7 cellular contexts compared by ENCODE assay signal in genomic region chr4:143381171-143382118, GRCh38. TPM values are rescaled to one million over a fixed set of nuclear protein-coding genes. Genes with fewer than 3 reads are reported as not detected.
A peak's percentile ranks its signal among the peaks of the same experiment; 100 is the strongest.
DNase-seq lines count a peak whose midpoint lies in the region; ATAC-seq, FAIRE-seq and TF ChIP-seq lines count a peak whose summit lies in the region.

No MANE protein-coding gene starts in this region.

- no TSS peak for BruUV-seq in K562 (replicated peaks; lab: Mats Ljungman, UMichigan)

- CTCF ChIA-PET in K562 (lab: Yijun Ruan, JAX; ENCODE audit: low intra/inter-chr PET ratio), result no interaction called here

- intact Hi-C loops in K562 (cut with micrococcal nuclease) (no loop called here), left colon (cut with DNase I, micrococcal nuclease) (no loop called here)

- in situ Hi-C loops in K562 (cut with MboI), result no loop called here

- POLR2A ChIA-PET in K562 (lab: Yijun Ruan, JAX), result interaction anchor here (0.6 kb wide), 1 partner anchor 8 kb away, joined by 3 read pairs; no protein-coding TSS in a partner anchor

- FAIRE-seq in K562 (lab: Jason Lieb, UNC), result peak; percentile 68

- DNase-seq in K562 (ENCODE audit: extremely low read depth in 1 of 4, low spot score in 3 of 4) (peak in 2 of 4 experiments; percentile 23 to 61), left colon (peak; percentile 82 to 83), suprapubic skin (ENCODE audit: low spot score in 2 of 2) (peak in 1 of 2 donors; percentile 83), NOMO-1 treated with DMSO at 0.1 percent for 48 hours (lab: John Stamatoyannopoulos, UW; ENCODE audit: unreplicated experiment) (no peak), NCI-H226 (no peak)

- ATAC-seq in GM19395 (IDR thresholded peaks at IDR 0.05; ENCODE audit: unreplicated experiment) (peak; percentile 61), HG03342 (IDR thresholded peaks at IDR 0.05; ENCODE audit: unreplicated experiment) (peak; percentile 38), K562 (peak; percentile 81), left colon (peak; percentile 93)

- H3K36me3 ChIP-seq in K562 (ENCODE audit: control insufficient read depth, insufficient read depth, low read length) (no peaks in the 10 kb centered on the region), suprapubic skin (no peaks in the 10 kb centered on the region)

- no peak for TF ChIP-seq POLR2A in K562 (conservative IDR thresholded peaks at IDR 0.05)
- no peak for TF ChIP-seq POLR2A in suprapubic skin (IDR thresholded peaks at IDR 0.05)

- TF ChIP-seq CTCF in K562 (IDR thresholded peaks at IDR 0.05 in 2 of 3, conservative IDR thresholded peaks at IDR 0.05 in 1 of 3; ENCODE audit: insufficient read depth in 2 of 3, low read depth in 1 of 3, low read length in 3 of 3) (no peak), suprapubic skin (IDR thresholded peaks at IDR 0.05) (no peak)

- H3K27me3 ChIP-seq in K562 (ENCODE audit: control insufficient read depth in 2 of 2, insufficient read depth in 2 of 2, low read length in 2 of 2) (no peaks in the 10 kb centered on the region), suprapubic skin (no peaks in the 10 kb centered on the region)

- peaks cover 5 to 25% of the 10 kb centered on the region in 2 experiments; a peak in 4 of 5 replicates for H3K4me1 ChIP-seq in K562 (replicated peaks in 1 of 2; ENCODE audit: control insufficient read depth in 2 of 2, insufficient read depth in 2 of 2, low read length in 2 of 2)
- H3K4me1 ChIP-seq in suprapubic skin, result peaks cover 66% of the 10 kb centered on the region

- H3K9ac ChIP-seq in K562 (ENCODE audit: insufficient read depth in 1 of 2, low read depth in 2 of 2, low read length in 2 of 2), result peak overlapping the region in 1 of 2 experiments; percentile 29; a peak in 1 of 4 replicates

- H3K27ac ChIP-seq in K562 (ENCODE audit: extremely low read depth, low read depth, low read length) (peak overlapping the region; percentile 54; the same call in 2 of the 3 replicates), suprapubic skin (peak overlapping the region; percentile 66)

- peaks cover 73% of the 10 kb centered on the region for H3K79me2 ChIP-seq in K562 (ENCODE audit: control insufficient read depth, insufficient read depth, low read length)

- H3K4me2 ChIP-seq in K562 (ENCODE audit: insufficient read depth, low read length), result no peak overlapping the region

- no peaks in the 10 kb centered on the region; the same call in 1 of the 2 replicates for H4K20me1 ChIP-seq in K562 (replicated peaks; ENCODE audit: control insufficient read depth, insufficient read depth, low read length)

- no peak overlapping the region; the same call in 1 of the 2 replicates for H2AFZ ChIP-seq in K562 (ENCODE audit: low read depth, low read length)

- no peaks in the 10 kb centered on the region for H3K9me1 ChIP-seq in K562 (ENCODE audit: control insufficient read depth, insufficient read depth, low read length)

- H3K9me3 ChIP-seq in K562 (replicated peaks; ENCODE audit: control insufficient read depth, insufficient read depth, low read depth, low read length) (no peaks in the 10 kb centered on the region), suprapubic skin (no peaks in the 10 kb centered on the region)

- no peak for TF ChIP-seq RAD21 in K562 (CRISPR knock-in tag; conservative IDR thresholded peaks at IDR 0.05 in 1 of 2, IDR thresholded peaks at IDR 0.05 in 1 of 2)

- H3K4me3 ChIP-seq in K562, result no peak overlapping the region
- H3K4me3 ChIP-seq in suprapubic skin, result no peak overlapping the region

- 38% methylated on average over 8 of the region's 8 CpGs for WGBS in K562 (ENCODE audit: insufficient coverage, low coverage, missing lambda C conversion rate)
- WGBS in suprapubic skin, result 42% methylated on average over 8 of the region's 8 CpGs

- TF ChIP-seq EP300 in K562 (IDR thresholded peaks at IDR 0.05; ENCODE audit: low read length) (no peak), suprapubic skin (IDR thresholded peaks at IDR 0.05) (no peak)

TF ChIP-seq in K562, 482 proteins besides CTCF, POLR2A, EP300 and RAD21 (continues in another document):
- TF ChIP-seq ZNF586 (CRISPR knock-in tag; conservative IDR thresholded peaks at IDR 0.05) (no peak), ZNF143 (CRISPR knock-in tag; IDR thresholded peaks at IDR 0.05) (no peak), PTBP1 (IDR thresholded peaks at IDR 0.05; ENCODE audit: low read depth, low read length) (no peak), ZBTB43 (CRISPR knock-in tag; IDR thresholded peaks at IDR 0.05) (no peak), MEF2D (tag; conservative IDR thresholded peaks at IDR 0.05; ENCODE audit: low read depth) (no peak), ARHGAP35 (IDR thresholded peaks at IDR 0.05; ENCODE audit: partially characterized antibody) (no peak)
- TF ChIP-seq, protein P1, sequence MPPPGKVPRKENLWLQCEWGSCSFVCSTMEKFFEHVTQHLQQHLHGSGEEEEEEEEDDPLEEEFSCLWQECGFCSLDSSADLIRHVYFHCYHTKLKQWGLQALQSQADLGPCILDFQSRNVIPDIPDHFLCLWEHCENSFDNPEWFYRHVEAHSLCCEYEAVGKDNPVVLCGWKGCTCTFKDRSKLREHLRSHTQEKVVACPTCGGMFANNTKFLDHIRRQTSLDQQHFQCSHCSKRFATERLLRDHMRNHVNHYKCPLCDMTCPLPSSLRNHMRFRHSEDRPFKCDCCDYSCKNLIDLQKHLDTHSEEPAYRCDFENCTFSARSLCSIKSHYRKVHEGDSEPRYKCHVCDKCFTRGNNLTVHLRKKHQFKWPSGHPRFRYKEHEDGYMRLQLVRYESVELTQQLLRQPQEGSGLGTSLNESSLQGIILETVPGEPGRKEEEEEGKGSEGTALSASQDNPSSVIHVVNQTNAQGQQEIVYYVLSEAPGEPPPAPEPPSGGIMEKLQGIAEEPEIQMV (tag; conservative IDR thresholded peaks at IDR 0.05; ENCODE audit: low read depth), result no peak
- TF ChIP-seq, protein P2, sequence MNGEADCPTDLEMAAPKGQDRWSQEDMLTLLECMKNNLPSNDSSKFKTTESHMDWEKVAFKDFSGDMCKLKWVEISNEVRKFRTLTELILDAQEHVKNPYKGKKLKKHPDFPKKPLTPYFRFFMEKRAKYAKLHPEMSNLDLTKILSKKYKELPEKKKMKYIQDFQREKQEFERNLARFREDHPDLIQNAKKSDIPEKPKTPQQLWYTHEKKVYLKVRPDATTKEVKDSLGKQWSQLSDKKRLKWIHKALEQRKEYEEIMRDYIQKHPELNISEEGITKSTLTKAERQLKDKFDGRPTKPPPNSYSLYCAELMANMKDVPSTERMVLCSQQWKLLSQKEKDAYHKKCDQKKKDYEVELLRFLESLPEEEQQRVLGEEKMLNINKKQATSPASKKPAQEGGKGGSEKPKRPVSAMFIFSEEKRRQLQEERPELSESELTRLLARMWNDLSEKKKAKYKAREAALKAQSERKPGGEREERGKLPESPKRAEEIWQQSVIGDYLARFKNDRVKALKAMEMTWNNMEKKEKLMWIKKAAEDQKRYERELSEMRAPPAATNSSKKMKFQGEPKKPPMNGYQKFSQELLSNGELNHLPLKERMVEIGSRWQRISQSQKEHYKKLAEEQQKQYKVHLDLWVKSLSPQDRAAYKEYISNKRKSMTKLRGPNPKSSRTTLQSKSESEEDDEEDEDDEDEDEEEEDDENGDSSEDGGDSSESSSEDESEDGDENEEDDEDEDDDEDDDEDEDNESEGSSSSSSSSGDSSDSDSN (IDR thresholded peaks at IDR 0.05; ENCODE audit: borderline replicate concordance in 1 of 2, low read depth in 2 of 2, low read length in 2 of 2), result 0 out of 4 replicates have a peak, but pooled peaks of 1 of the 2 experiments have one; percentile 17

RNA-seq across cellular contexts. Expression of gene GAB1, which starts 44.8 kb away (rescaled TPM):
- 25.0 and 56.0 TPM in 2 replicates for total RNA-seq in K562 (2011; cell fraction: chromatin; rRNA removed; ENCODE audit: low replicate concordance)
- total RNA-seq in K562 (2011; cell fraction: nucleolus; rRNA removed), result 10.0 and 11.8 TPM in 2 replicates
- total RNA-seq in K562 (2011; cell fraction: nucleoplasm; rRNA removed), result 25.5 and 30.8 TPM in 2 replicates
- total RNA-seq in K562 (2014; rRNA removed) (5.3 and 8.9 TPM in 2 replicates), K562 (2014; rRNA removed; fragmentation: Illumina TruSeq; extraction: Trizol) (9.7 and 12.0 TPM in 2 replicates), K562 (2015; rRNA removed; fragmentation: Illumina TruSeq; extraction: Trizol) (8.0 and 8.7 TPM in 2 replicates), K562 (2021) (10.3 and 10.9 TPM in 2 replicates), left colon (10 to 100 TPM; 69.0 to 71.1 TPM), suprapubic skin (10 to 100 TPM; 39.5 to 64.5 (median 46.4) TPM)
- polyA plus RNA-seq in K562 (2011; rRNA removed) (7.5 and 8.8 TPM in 2 replicates), K562 (2014; fragmentation: Illumina TruSeq; extraction: Trizol) (12.4 and 14.6 TPM in 2 replicates), K562 (2014; fragmentation: Nextera tagmentation; extraction: Ambion mirVana) (1 to 10 TPM; 1.3 to 2.2 TPM), K562 (2014; rRNA removed) (2.9 and 7.1 TPM in 2 replicates)
- 3.1 and 3.5 TPM in 2 replicates for polyA plus RNA-seq in K562 (2011; cell fraction: cytosol; rRNA removed)
- polyA plus RNA-seq in K562 (2011; cell fraction: nucleus; rRNA removed), result 14.7 and 16.9 TPM in 2 replicates
- polyA plus RNA-seq in K562 (2012), result 2.7 and 5.0 TPM in 2 replicates
- polyA minus RNA-seq in K562 (2011; rRNA and poly(A)+ RNA removed), result 17.5 and 25.5 TPM in 2 replicates
- 7.1 and 7.4 TPM in 2 replicates for polyA minus RNA-seq in K562 (2011; cell fraction: cytosol; rRNA and poly(A)+ RNA removed)
- polyA minus RNA-seq in K562 (2011; cell fraction: nucleus; rRNA and poly(A)+ RNA removed), result 14.5 and 16.8 TPM in 2 replicates

Comparison
In these comparisons a context has a peak if more than half of its experiments do, and no peak if none do; other contexts are left out.
1. ATAC-seq: peak in every context shown above with its lines; median percentile 93 in left colon; 81 in K562; 61 in GM19395; 38 in HG03342.
2. DNase-seq: peak in left colon (2 of 2); none in NOMO-1 treated with DMSO at 0.1 percent for 48 hours (single experiment) and NCI-H226 (single experiment).